ENCODE assay signal across 19 cellular contexts in the genomic region with DNA sequence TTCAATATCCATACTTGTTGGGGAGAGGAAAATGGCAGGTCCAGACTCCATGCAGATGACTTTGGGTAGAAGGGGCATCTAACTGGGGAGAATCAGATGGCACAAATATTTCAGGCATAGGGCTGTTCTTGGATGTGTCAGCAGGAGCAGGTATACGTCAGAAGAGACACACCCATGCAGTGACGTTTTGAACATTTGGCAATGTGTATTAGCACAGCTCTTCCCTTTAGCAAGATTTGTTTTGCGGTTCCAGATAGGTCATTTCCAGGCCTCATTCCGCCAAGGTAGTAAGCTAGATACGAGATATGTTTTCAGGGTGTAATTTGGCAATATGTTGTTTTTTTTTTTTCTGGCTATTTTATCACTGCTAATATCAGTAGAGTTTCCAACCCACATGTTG.
"Had no signal": no experiment of that assay in that cellular context is flagged by ENCODE, and none has a peak within 500 bp of the region (broad histone marks: within the 10 kb centered on the region; RNA-seq: fewer than 3 reads in every experiment).

No MANE protein-coding gene starts in this region.

- H3K36me3 ChIP-seq: esophagus muscularis mucosa, ovary, sigmoid colon, upper lobe of right lung had no signal

- H3K9me3 Mint-ChIP-seq: stimulated activated memory B cell treated with anti-CD40 and anti-IgM and Interleukin-4, amounts not matched to agents 10 μg/mL and 1 μg/mL and 100 μg/mL, for 72 hours had no signal

- H3K27ac ChIP-seq: esophagus muscularis mucosa, ovary, sigmoid colon, upper lobe of right lung had no signal

- H3K4me1 Mint-ChIP-seq: activated CD4-positive, alpha-beta T cell treated with anti-CD3 and anti-CD28 coated beads for 36 hours; activated naive CD8-positive, alpha-beta T cell treated with anti-CD3 and anti-CD28 coated beads for 36 hours; naive B cell; stimulated activated memory B cell treated with anti-CD40 and anti-IgM and Interleukin-4, amounts not matched to agents 10 μg/mL and 1 μg/mL and 100 μg/mL, for 72 hours had no signal

- H3K4me3 ChIP-seq: esophagus muscularis mucosa, mucosa of descending colon, ovary, sigmoid colon, upper lobe of right lung had no signal

- H3K4me3 Mint-ChIP-seq: activated CD4-positive, alpha-beta T cell treated with anti-CD3 and anti-CD28 coated beads for 36 hours; activated naive CD8-positive, alpha-beta T cell treated with anti-CD3 and anti-CD28 coated beads for 36 hours; naive B cell; stimulated activated memory B cell treated with anti-CD40 and anti-IgM and Interleukin-4, amounts not matched to agents 10 μg/mL and 1 μg/mL and 100 μg/mL, for 72 hours; WTC11 had no signal

- H3K27ac Mint-ChIP-seq: activated CD4-positive, alpha-beta T cell treated with anti-CD3 and anti-CD28 coated beads for 36 hours; activated naive CD8-positive, alpha-beta T cell treated with anti-CD3 and anti-CD28 coated beads for 36 hours; naive B cell; stimulated activated memory B cell treated with anti-CD40 and anti-IgM and Interleukin-4, amounts not matched to agents 10 μg/mL and 1 μg/mL and 100 μg/mL, for 72 hours; WTC11 had no signal

- H3K27me3 Mint-ChIP-seq: activated CD4-positive, alpha-beta T cell treated with anti-CD3 and anti-CD28 coated beads for 36 hours; activated naive CD8-positive, alpha-beta T cell treated with anti-CD3 and anti-CD28 coated beads for 36 hours; naive B cell; stimulated activated memory B cell treated with anti-CD40 and anti-IgM and Interleukin-4, amounts not matched to agents 10 μg/mL and 1 μg/mL and 100 μg/mL, for 72 hours had no signal

- H3K36me3 Mint-ChIP-seq: activated naive CD8-positive, alpha-beta T cell treated with anti-CD3 and anti-CD28 coated beads for 36 hours; naive B cell; stimulated activated memory B cell treated with anti-CD40 and anti-IgM and Interleukin-4, amounts not matched to agents 10 μg/mL and 1 μg/mL and 100 μg/mL, for 72 hours had no signal

- ATAC-seq: activated CD4-positive, alpha-beta T cell treated with anti-CD3 and anti-CD28 coated beads for 36 hours; left ventricle myocardium superior; mucosa of descending colon; stimulated activated memory B cell treated with anti-CD40 and anti-IgM and Interleukin-4, amounts not matched to agents 10 μg/mL and 1 μg/mL and 100 μg/mL, for 72 hours; upper lobe of right lung; WTC11 had no signal

- DNase-seq: activated CD4-positive, alpha-beta T cell treated with anti-CD3 and anti-CD28 coated beads for 36 hours; activated CD4-positive, alpha-beta T cell treated with anti-CD3 and anti-CD28 coated beads, Interleukin-2, amount 50 U/mL, for 48 hours; activated naive CD4-positive, alpha-beta T cell; activated naive CD8-positive, alpha-beta T cell treated with anti-CD3 and anti-CD28 coated beads for 36 hours; activated T-cell treated with anti-CD3 and anti-CD28 coated beads for 4 hours; amniotic stem cell; dermis blood vessel endothelial cell; effector memory CD4-positive, alpha-beta T cell; left ventricle myocardium superior; mesenchymal stem cell; mucosa of descending colon; naive B cell; ovary; sigmoid colon; stimulated activated CD4-positive, alpha-beta T cell treated with anti-CD3 and anti-CD28 coated beads, Interleukin-4, amount 100 ng/mL, for 4 hours; upper lobe of right lung had no signal

- H3K27me3 ChIP-seq: esophagus muscularis mucosa, ovary, sigmoid colon, upper lobe of right lung had no signal

- H3K4me1 ChIP-seq: esophagus muscularis mucosa, sigmoid colon, upper lobe of right lung had no signal
